7 cellular contexts compared by ENCODE assay signal in the genomic region with DNA sequence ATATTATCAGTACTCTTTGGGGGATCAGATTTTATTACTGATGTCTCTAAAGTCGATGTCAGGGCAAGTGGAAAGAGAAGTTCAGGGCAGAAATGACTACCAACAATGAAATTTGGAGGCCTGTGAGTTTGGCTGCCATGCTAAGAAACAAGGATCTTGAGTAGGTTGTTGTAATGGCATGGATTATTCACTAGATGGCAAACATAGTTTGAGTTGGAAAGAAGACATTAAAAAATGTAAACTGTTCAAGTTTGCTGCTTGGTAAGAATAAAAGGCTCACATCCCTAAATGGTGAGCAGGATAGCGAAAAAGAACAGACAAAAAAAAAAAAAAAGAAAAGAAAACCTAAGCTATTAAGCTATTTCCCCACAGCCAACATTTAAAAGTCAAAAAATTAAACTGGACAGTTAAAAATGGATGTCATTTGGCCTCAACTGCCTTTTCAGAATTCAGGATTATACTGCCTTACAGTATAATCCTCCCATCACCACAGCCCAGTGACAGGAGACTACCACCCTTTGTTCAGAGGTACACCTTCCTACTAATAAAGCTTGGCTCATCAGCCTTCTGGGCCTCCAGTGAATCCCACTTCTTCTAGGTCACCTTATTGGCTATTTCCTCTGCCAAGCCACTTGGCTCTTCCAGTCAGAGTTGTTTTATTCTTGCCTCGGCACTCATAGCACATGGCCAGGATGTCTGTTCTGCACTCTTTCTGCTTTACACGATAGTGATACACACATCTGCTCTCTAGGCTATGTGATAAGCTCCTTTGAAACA.
DNase-seq lines count a peak whose midpoint lies in the region; TF ChIP-seq lines count a peak whose summit lies in the region.

No MANE protein-coding gene starts in this region.

- CTCF ChIA-PET in RWPE1 (lab: Yijun Ruan, JAX) = interaction anchor here (0.6 to 2.9 kb wide), 18 partner anchors 9 to 692 kb away, joined by 3 to 20 read pairs (median 3); no protein-coding TSS in a partner anchor

- POLR2A ChIA-PET in RWPE1 (lab: Yijun Ruan, JAX; ENCODE audit: low non-redundant PET) = no interaction called here

- no peak overlapping the region for H3K27ac ChIP-seq in RWPE1

- TF ChIP-seq CTCF in RWPE1 (conservative IDR thresholded peaks at IDR 0.05; ENCODE audit: low read depth) (peak; percentile 83), fibroblast of mammary gland (conservative IDR thresholded peaks at IDR 0.05; ENCODE audit: control insufficient read depth, insufficient read depth, low read depth, low read length) (peak; percentile 62)

- in situ Hi-C loops in KBM-7 (cut with MboI; ENCODE audit: low pct_unique_long_range_greater_than_20kb, low sequenced_read_pairs) = no loop called here

- DNase-seq in GM03348 (ENCODE audit: low spot score) (peak; percentile 63), KBM-7 (peak; percentile 62), RWPE1 (ENCODE audit: low spot score) (peak; percentile 52), fibroblast of mammary gland (ENCODE audit: low read depth) (peak; percentile 79), non-pigmented ciliary epithelial cell (ENCODE audit: low read depth) (peak; percentile 37)
- DNase-seq in activated CD4-positive, CD25-positive, alpha-beta regulatory T cell (lab: John Stamatoyannopoulos, UW) = no peak
- DNase-seq in activated CD8-positive, alpha-beta memory T cell treated with anti-CD3 and anti-CD28 coated beads, Interleukin-2, amount 50 U/mL, for 4 hours = no peak

- H3K4me3 ChIP-seq in fibroblast of mammary gland (ENCODE audit: control insufficient read depth, low read depth, low read length) = no peak overlapping the region

Comparison
In these comparisons a context has a peak if more than half of its experiments do, and no peak if none do; other contexts are left out.
1. DNase-seq: peak in GM03348 (single experiment), KBM-7 (single experiment), RWPE1 (single experiment), fibroblast of mammary gland (single experiment) and non-pigmented ciliary epithelial cell (single experiment); none in activated CD4-positive, CD25-positive, alpha-beta regulatory T cell (0 of 4) and activated CD8-positive, alpha-beta memory T cell treated with anti-CD3 and anti-CD28 coated beads, Interleukin-2, amount 50 U/mL, for 4 hours (single experiment).